12 cellular contexts compared by ENCODE assay signal in the genomic region with DNA sequence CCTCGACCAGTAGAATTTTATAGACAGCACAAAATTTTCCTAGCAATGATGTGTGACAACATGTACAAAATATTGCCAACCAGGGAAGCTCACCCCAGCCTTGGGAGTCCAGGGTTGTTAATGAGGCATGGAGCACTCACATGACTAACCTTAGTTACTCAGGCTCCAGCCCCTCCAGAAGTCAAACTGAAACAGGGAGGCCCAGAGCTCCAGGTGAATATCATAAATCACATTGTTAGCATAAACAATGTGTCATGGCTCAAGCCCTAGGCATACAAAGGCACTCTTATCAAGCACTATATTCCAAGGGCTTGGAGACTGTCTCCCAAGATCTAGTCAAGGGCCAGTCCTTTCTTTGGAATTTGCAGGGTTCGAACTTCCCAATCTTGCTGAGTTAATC. TPM values are rescaled to one million over a fixed set of nuclear protein-coding genes. Genes with fewer than 3 reads are reported as not detected.
DNase-seq lines count a peak whose midpoint lies in the region; ATAC-seq and TF ChIP-seq lines count a peak whose summit lies in the region.
"Had no signal": no experiment of that assay in that cellular context is flagged by ENCODE, and none has a peak within 500 bp of the region (broad histone marks: within the 10 kb centered on the region; RNA-seq: fewer than 3 reads in every experiment).

No MANE protein-coding gene starts in this region.

- H3K9me3 Mint-ChIP-seq in natural killer cell treated with Interleukin-12 subunit alpha and Interleukin-12 subunit beta and Interleukin-15 and Interleukin-18, amount 100 ng/mL, for 72 hours = peaks cover 5% of the 10 kb centered on the region
- H3K9me3 Mint-ChIP-seq in natural killer cell = no peaks in the 10 kb centered on the region
- H3K9me3 Mint-ChIP-seq: T-cell had no signal

- H3K4me3 Mint-ChIP-seq in natural killer cell treated with Interleukin-12 subunit alpha and Interleukin-12 subunit beta and Interleukin-15 and Interleukin-18, amount 100 ng/mL, for 72 hours = no peak overlapping the region
- H3K4me3 Mint-ChIP-seq in natural killer cell = no peak overlapping the region
- H3K4me3 Mint-ChIP-seq: T-cell had no signal

- H3K36me3 ChIP-seq in suprapubic skin = no peaks in the 10 kb centered on the region

- H3K4me3 ChIP-seq in fibroblast of the aortic adventitia (ENCODE audit: low read depth, low read length) (no peak overlapping the region), suprapubic skin (no peak overlapping the region)

- TF ChIP-seq POLR2A in suprapubic skin (IDR thresholded peaks at IDR 0.05) = no peak

- peaks cover 51 to 54% of the 10 kb centered on the region in 2 donors for H3K4me1 Mint-ChIP-seq in natural killer cell treated with Interleukin-12 subunit alpha and Interleukin-12 subunit beta and Interleukin-15 and Interleukin-18, amount 100 ng/mL, for 72 hours (ENCODE audit: low read depth in 2 of 2)
- H3K4me1 Mint-ChIP-seq in natural killer cell = peaks cover 15 to 27% of the 10 kb centered on the region in 2 donors

- peaks cover 30% of the 10 kb centered on the region for H3K4me1 ChIP-seq in suprapubic skin

- H3K9me3 ChIP-seq in suprapubic skin = no peaks in the 10 kb centered on the region

- peak overlapping the region; percentile 74 for H3K27ac ChIP-seq in suprapubic skin

- WGBS in suprapubic skin = 67% methylated on average over 2 of the region's 2 CpGs

- ATAC-seq in natural killer cell treated with Interleukin-12 subunit alpha and Interleukin-12 subunit beta and Interleukin-15 and Interleukin-18, amount 100 ng/mL, for 72 hours = no peak
- ATAC-seq in natural killer cell (no peak), GM21717 (IDR thresholded peaks at IDR 0.05; ENCODE audit: unreplicated experiment) (no peak), HG02623 (IDR thresholded peaks at IDR 0.05; ENCODE audit: unreplicated experiment) (no peak)

- H3K27me3 Mint-ChIP-seq in natural killer cell treated with Interleukin-12 subunit alpha and Interleukin-12 subunit beta and Interleukin-15 and Interleukin-18, amount 100 ng/mL, for 72 hours = no peaks in the 10 kb centered on the region
- H3K27me3 Mint-ChIP-seq in natural killer cell (ENCODE audit: low read depth in 2 of 2) = no peaks in the 10 kb centered on the region
- H3K27me3 Mint-ChIP-seq: T-cell had no signal

- DNase-seq in natural killer cell treated with Interleukin-12 subunit alpha and Interleukin-12 subunit beta and Interleukin-15 and Interleukin-18, amount 100 ng/mL, for 72 hours (ENCODE audit: low spot score) = no peak
- DNase-seq in natural killer cell = no peak
- DNase-seq in NCI-H526 treated with DMSO at 0.1 percent for 48 hours (lab: John Stamatoyannopoulos, UW) = peak; percentile 74
- DNase-seq in fibroblast of the aortic adventitia (ENCODE audit: low read depth) = peak; percentile 18
- no peak for DNase-seq in suprapubic skin (ENCODE audit: low spot score in 2 of 2)
- DNase-seq in activated CD8-positive, alpha-beta memory T cell treated with anti-CD3 and anti-CD28 coated beads, Interleukin-2, amount 50 U/mL, for 4 hours = no peak
- DNase-seq: C1 segment of cervical spinal cord, head of caudate nucleus, NCI-H82, T-cell had no signal

- H3K36me3 Mint-ChIP-seq in natural killer cell treated with Interleukin-12 subunit alpha and Interleukin-12 subunit beta and Interleukin-15 and Interleukin-18, amount 100 ng/mL, for 72 hours = peaks cover 17% of the 10 kb centered on the region
- no peaks in the 10 kb centered on the region for H3K36me3 Mint-ChIP-seq in natural killer cell

- H3K27ac Mint-ChIP-seq in natural killer cell treated with Interleukin-12 subunit alpha and Interleukin-12 subunit beta and Interleukin-15 and Interleukin-18, amount 100 ng/mL, for 72 hours = peak overlapping the region; percentile 96 to 98
- H3K27ac Mint-ChIP-seq in natural killer cell = peak overlapping the region in 1 of 2 donors; percentile 23

- TF ChIP-seq CTCF in natural killer cell (IDR thresholded peaks at IDR 0.05) = no peak
- no peak for TF ChIP-seq CTCF in fibroblast of the aortic adventitia (IDR thresholded peaks at IDR 0.05; ENCODE audit: insufficient read depth, low read length)
- TF ChIP-seq CTCF in suprapubic skin (IDR thresholded peaks at IDR 0.05) = no peak

- H3K27me3 ChIP-seq in suprapubic skin = no peaks in the 10 kb centered on the region

- TF ChIP-seq EP300 in suprapubic skin (IDR thresholded peaks at IDR 0.05) = no peak

- intact Hi-C loops in natural killer cell (cut with micrococcal nuclease) = no loop called here

RNA-seq across cellular contexts. Expression of gene TNFAIP8, which starts 44.4 kb away (rescaled TPM):
- 100 to 1,000 TPM; 131 to 333 TPM for total RNA-seq in natural killer cell treated with Interleukin-12 subunit alpha and Interleukin-12 subunit beta and Interleukin-15 and Interleukin-18, amount 100 ng/mL, for 72 hours
- total RNA-seq in natural killer cell (10 to 100 TPM; 47.6 to 87.5 (median 76.3) TPM), fibroblast of the aortic adventitia (ENCODE audit: low replicate concordance) (13.4 and 33.3 TPM in 2 replicates), suprapubic skin (10 to 100 TPM; 37.2 to 49.1 (median 43.3) TPM)

RNA-seq across cellular contexts. Expression of gene HSD17B4, which starts 52.0 kb away (rescaled TPM):
- total RNA-seq in natural killer cell treated with Interleukin-12 subunit alpha and Interleukin-12 subunit beta and Interleukin-15 and Interleukin-18, amount 100 ng/mL, for 72 hours = 100 to 1,000 TPM; 100 to 121 TPM
- total RNA-seq in natural killer cell (10 to 100 TPM; 38.2 to 76.9 (median 51.9) TPM), fibroblast of the aortic adventitia (ENCODE audit: low replicate concordance) (122 and 175 TPM in 2 replicates), suprapubic skin (100 to 1,000 TPM; 128 to 268 (median 139) TPM)

Comparison
In these comparisons a context has a peak if more than half of its experiments do, and no peak if none do; other contexts are left out.
1. DNase-seq: peak in NCI-H526 treated with DMSO at 0.1 percent for 48 hours (single experiment) and fibroblast of the aortic adventitia (single experiment); none in natural killer cell treated with Interleukin-12 subunit alpha and Interleukin-12 subunit beta and Interleukin-15 and Interleukin-18, amount 100 ng/mL, for 72 hours (single experiment), natural killer cell (single experiment), suprapubic skin (0 of 2) and activated CD8-positive, alpha-beta memory T cell treated with anti-CD3 and anti-CD28 coated beads, Interleukin-2, amount 50 U/mL, for 4 hours (single experiment).